8 cellular contexts compared by ENCODE assay signal in the genomic region with DNA sequence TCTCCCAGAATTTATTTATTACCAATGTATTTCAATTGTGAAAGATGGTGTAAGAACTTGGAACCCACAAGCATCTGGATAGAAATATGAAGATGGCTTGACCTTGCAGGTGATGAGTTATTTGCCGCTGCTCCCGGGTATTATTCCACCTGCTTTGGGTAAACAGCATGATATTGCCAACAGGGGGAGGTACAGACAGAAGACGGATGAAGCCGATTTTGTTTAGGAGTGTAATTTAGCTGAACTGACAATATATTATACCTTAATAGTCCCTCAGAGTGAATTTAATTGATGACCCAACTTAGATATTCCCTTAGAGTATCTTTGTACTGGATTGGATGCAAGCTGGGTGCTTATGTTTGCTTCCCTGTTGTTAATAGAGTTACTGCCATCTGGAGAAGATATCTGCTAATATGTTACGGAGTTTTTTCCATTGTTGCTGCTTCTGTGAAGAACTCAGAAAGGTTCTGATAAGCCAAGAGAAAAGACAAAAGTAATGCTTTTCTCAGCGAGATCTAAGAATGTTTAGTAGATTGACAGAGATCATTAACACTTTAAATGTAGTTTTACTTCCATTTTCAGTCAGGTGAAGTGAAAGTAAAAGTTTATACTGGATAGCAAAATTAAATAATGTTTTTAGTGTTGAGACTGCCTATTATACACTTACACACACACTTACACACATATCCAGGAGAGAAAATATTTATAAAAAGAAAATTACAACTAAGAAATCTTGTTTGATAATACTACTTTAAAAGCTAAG.
DNase-seq lines count a peak whose midpoint lies in the region; ATAC-seq and TF ChIP-seq lines count a peak whose summit lies in the region.

No MANE protein-coding gene starts in this region.

- CTCF ChIA-PET in activated CD4-positive, alpha-beta T cell treated with anti-CD3 and anti-CD28 coated beads for 36 hours (lab: Charles Lee) = no interaction called here

- no peaks in the 10 kb centered on the region for H3K36me3 Mint-ChIP-seq in CD14-positive monocyte
- H3K36me3 Mint-ChIP-seq in activated T-helper 1 cell treated with anti-CD3 and anti-CD28 coated beads, Interleukin-12 subunit alpha, Interleukin-12 subunit beta, Interleukin-2, Interleukin-4 antibody, amounts not matched to agents 30 ng/mL and 10 ng/mL and 1 ng/mL, durations not matched to agents 14 hours and 24 hours and 36 hours (ENCODE audit: low read depth) = no peaks in the 10 kb centered on the region
- H3K36me3 Mint-ChIP-seq in natural killer cell = no peaks in the 10 kb centered on the region
- no peaks in the 10 kb centered on the region for H3K36me3 Mint-ChIP-seq in activated CD4-positive, alpha-beta T cell treated with anti-CD3 and anti-CD28 coated beads for 36 hours (ENCODE audit: low read depth)

- H2AFZ ChIP-seq in KMS-11 (ENCODE audit: low read depth) = peak overlapping the region; percentile 72

- no peaks in the 10 kb centered on the region for H3K4me1 Mint-ChIP-seq in CD14-positive monocyte
- peaks cover 5% of the 10 kb centered on the region for H3K4me1 Mint-ChIP-seq in activated T-helper 1 cell treated with anti-CD3 and anti-CD28 coated beads, Interleukin-12 subunit alpha, Interleukin-12 subunit beta, Interleukin-2, Interleukin-4 antibody, amounts not matched to agents 30 ng/mL and 10 ng/mL and 1 ng/mL, durations not matched to agents 14 hours and 24 hours and 36 hours (ENCODE audit: low read depth)
- H3K4me1 Mint-ChIP-seq in natural killer cell = peaks cover 5 to 7% of the 10 kb centered on the region in 2 donors
- H3K4me1 Mint-ChIP-seq in activated CD4-positive, alpha-beta T cell treated with anti-CD3 and anti-CD28 coated beads for 36 hours = no peaks in the 10 kb centered on the region

- H3K27ac ChIP-seq in KMS-11 (peak overlapping the region; percentile 21; the same call in 1 of the 2 replicates), substantia nigra (ENCODE audit: low read depth, low read length, poor library complexity, severe bottlenecking) (no peak overlapping the region)

- H3K36me3 ChIP-seq in KMS-11 (ENCODE audit: insufficient read depth) = no peaks in the 10 kb centered on the region

- H3K9me3 Mint-ChIP-seq in CD14-positive monocyte (peaks cover 0 to 2% (median 0%) of the 10 kb centered on the region in 7 donors), natural killer cell (peaks cover 4 to 11% of the 10 kb centered on the region in 2 donors)
- H3K9me3 Mint-ChIP-seq in activated T-helper 1 cell treated with anti-CD3 and anti-CD28 coated beads, Interleukin-12 subunit alpha, Interleukin-12 subunit beta, Interleukin-2, Interleukin-4 antibody, amounts not matched to agents 30 ng/mL and 10 ng/mL and 1 ng/mL, durations not matched to agents 14 hours and 24 hours and 36 hours = no peaks in the 10 kb centered on the region
- peaks cover 5% of the 10 kb centered on the region for H3K9me3 Mint-ChIP-seq in activated CD4-positive, alpha-beta T cell treated with anti-CD3 and anti-CD28 coated beads for 36 hours (ENCODE audit: low read depth)

- intact Hi-C loops in CD14-positive monocyte (cut with micrococcal nuclease) (no loop called here), natural killer cell (cut with micrococcal nuclease) (no loop called here)
- intact Hi-C loops in activated T-helper 1 cell treated with anti-CD3 and anti-CD28 coated beads, Interleukin-12 subunit alpha, Interleukin-12 subunit beta, Interleukin-2, Interleukin-4 antibody, amounts not matched to agents 30 ng/mL and 10 ng/mL and 1 ng/mL, durations not matched to agents 14 hours and 24 hours and 36 hours (cut with micrococcal nuclease) = no loop called here
- intact Hi-C loops in activated CD4-positive, alpha-beta T cell treated with anti-CD3 and anti-CD28 coated beads for 36 hours (cut with DNase I, micrococcal nuclease) = no loop called here

- H4K20me1 ChIP-seq in KMS-11 (ENCODE audit: insufficient read depth) = no peaks in the 10 kb centered on the region

- peak; percentile 60 for ATAC-seq in GM19463 (IDR thresholded peaks at IDR 0.05; ENCODE audit: unreplicated experiment)
- no peak for ATAC-seq in natural killer cell
- ATAC-seq in activated CD4-positive, alpha-beta T cell treated with anti-CD3 and anti-CD28 coated beads for 36 hours = no peak

- H3K4me3 ChIP-seq in KMS-11 (IDR thresholded peaks at IDR 0.05; ENCODE audit: insufficient read depth, low read depth, low read length) = no peak overlapping the region

- peak overlapping the region; percentile 6 to 81 for H3K4me3 Mint-ChIP-seq in CD14-positive monocyte
- H3K4me3 Mint-ChIP-seq in activated T-helper 1 cell treated with anti-CD3 and anti-CD28 coated beads, Interleukin-12 subunit alpha, Interleukin-12 subunit beta, Interleukin-2, Interleukin-4 antibody, amounts not matched to agents 30 ng/mL and 10 ng/mL and 1 ng/mL, durations not matched to agents 14 hours and 24 hours and 36 hours = peak overlapping the region; percentile 77
- H3K4me3 Mint-ChIP-seq in natural killer cell = peak overlapping the region; percentile 74
- H3K4me3 Mint-ChIP-seq in activated CD4-positive, alpha-beta T cell treated with anti-CD3 and anti-CD28 coated beads for 36 hours = no peak overlapping the region

- no peak for TF ChIP-seq CTCF in CD14-positive monocyte (IDR thresholded peaks at IDR 0.05)
- TF ChIP-seq CTCF in KMS-11 (conservative IDR thresholded peaks at IDR 0.05; ENCODE audit: low read depth, low read length) = peak; percentile 39
- no peak for TF ChIP-seq CTCF in natural killer cell (IDR thresholded peaks at IDR 0.05)

- H3K27me3 Mint-ChIP-seq in CD14-positive monocyte (ENCODE audit: low read depth in 3 of 3) (no peaks in the 10 kb centered on the region), natural killer cell (ENCODE audit: low read depth in 2 of 2) (no peaks in the 10 kb centered on the region)
- no peaks in the 10 kb centered on the region for H3K27me3 Mint-ChIP-seq in activated T-helper 1 cell treated with anti-CD3 and anti-CD28 coated beads, Interleukin-12 subunit alpha, Interleukin-12 subunit beta, Interleukin-2, Interleukin-4 antibody, amounts not matched to agents 30 ng/mL and 10 ng/mL and 1 ng/mL, durations not matched to agents 14 hours and 24 hours and 36 hours (ENCODE audit: insufficient read depth)
- no peaks in the 10 kb centered on the region for H3K27me3 Mint-ChIP-seq in activated CD4-positive, alpha-beta T cell treated with anti-CD3 and anti-CD28 coated beads for 36 hours

- POLR2A ChIA-PET in activated CD4-positive, alpha-beta T cell treated with anti-CD3 and anti-CD28 coated beads for 36 hours (lab: Charles Lee) = no interaction called here

- no peaks in the 10 kb centered on the region for H3K27me3 ChIP-seq in KMS-11 (ENCODE audit: insufficient read depth, low read depth)

- H3K27ac Mint-ChIP-seq in CD14-positive monocyte (no peak overlapping the region), natural killer cell (no peak overlapping the region)
- H3K27ac Mint-ChIP-seq in activated T-helper 1 cell treated with anti-CD3 and anti-CD28 coated beads, Interleukin-12 subunit alpha, Interleukin-12 subunit beta, Interleukin-2, Interleukin-4 antibody, amounts not matched to agents 30 ng/mL and 10 ng/mL and 1 ng/mL, durations not matched to agents 14 hours and 24 hours and 36 hours = no peak overlapping the region
- H3K27ac Mint-ChIP-seq in activated CD4-positive, alpha-beta T cell treated with anti-CD3 and anti-CD28 coated beads for 36 hours = no peak overlapping the region

- H3K9ac ChIP-seq in KMS-11 = peak overlapping the region; percentile 50

- peak overlapping the region; percentile 44 for H3K4me2 ChIP-seq in KMS-11

- no peak for DNase-seq in CD14-positive monocyte (ENCODE audit: low spot score)
- DNase-seq in activated T-helper 1 cell treated with anti-CD3 and anti-CD28 coated beads, Interleukin-12 subunit alpha, Interleukin-12 subunit beta, Interleukin-2, Interleukin-4 antibody, amounts not matched to agents 30 ng/mL and 10 ng/mL and 1 ng/mL, durations not matched to agents 14 hours and 24 hours and 36 hours (ENCODE audit: low spot score) = no peak
- DNase-seq in natural killer cell = no peak
- no peak for DNase-seq in substantia nigra (lab: John Stamatoyannopoulos, UW)
- DNase-seq in SIG-M5 treated with dmso at 0.1 percent for 504 hours (lab: John Stamatoyannopoulos, UW; ENCODE audit: unreplicated experiment) = no peak
- no peak for DNase-seq in activated CD4-positive, alpha-beta T cell treated with anti-CD3 and anti-CD28 coated beads for 36 hours

- peaks cover 4% of the 10 kb centered on the region for H3K4me1 ChIP-seq in KMS-11 (ENCODE audit: low read depth, poor library complexity, severe bottlenecking)

- H3K79me2 ChIP-seq in KMS-11 (ENCODE audit: insufficient read depth, low read depth) = no peaks in the 10 kb centered on the region
